ENCODE assay signal across 1 cellular context in the genomic region with DNA sequence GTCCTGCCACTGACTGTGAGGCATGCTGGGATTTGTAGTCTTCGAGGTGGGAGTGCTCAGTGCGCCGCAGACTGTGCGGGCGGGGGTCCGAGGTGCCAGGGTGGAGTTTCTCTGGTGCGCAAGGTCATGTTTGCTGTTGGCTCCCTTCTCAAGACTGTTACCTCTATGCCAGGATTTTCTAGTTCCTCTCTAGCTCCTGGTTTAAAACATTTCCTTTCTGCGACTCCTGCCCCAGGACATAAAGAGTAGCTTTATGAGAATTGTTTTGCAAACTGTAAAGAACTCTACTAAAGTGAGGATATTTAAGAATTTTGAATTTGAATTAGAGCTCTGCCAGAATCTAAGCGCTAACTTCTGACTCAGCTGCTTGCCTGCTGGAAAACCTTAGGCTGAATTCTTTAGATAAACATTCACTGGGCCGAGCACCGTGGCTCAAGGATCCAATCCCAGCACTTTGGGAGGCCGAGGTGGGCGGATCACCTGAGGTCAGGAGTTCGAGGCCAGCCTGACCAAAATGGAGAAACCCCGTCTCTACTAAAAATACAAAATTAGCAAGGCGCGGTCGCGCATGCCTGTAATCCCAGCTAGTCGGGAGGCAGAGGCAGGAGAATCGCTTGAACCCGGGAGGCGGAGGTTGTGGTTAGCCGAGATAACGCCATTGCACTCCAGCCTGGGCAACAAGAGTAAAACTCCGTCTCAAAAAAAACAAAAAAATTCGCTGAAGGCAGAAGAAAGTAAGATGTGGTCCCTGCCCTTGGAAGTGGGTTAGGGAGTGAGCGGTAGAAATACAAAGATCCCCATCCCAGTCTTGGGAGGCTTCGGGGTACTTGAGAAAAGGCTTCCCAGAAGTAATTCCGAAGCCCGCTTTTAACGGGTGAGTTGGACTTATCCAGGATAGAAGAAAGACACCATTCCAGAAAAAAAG.
TF ChIP-seq lines count a peak whose summit lies in the region.

No MANE protein-coding gene starts in this region.

TF ChIP-seq in K562, 482 proteins besides CTCF, POLR2A, EP300 and RAD21 (continued from another document and continues in another):
- TF ChIP-seq, protein P1, sequence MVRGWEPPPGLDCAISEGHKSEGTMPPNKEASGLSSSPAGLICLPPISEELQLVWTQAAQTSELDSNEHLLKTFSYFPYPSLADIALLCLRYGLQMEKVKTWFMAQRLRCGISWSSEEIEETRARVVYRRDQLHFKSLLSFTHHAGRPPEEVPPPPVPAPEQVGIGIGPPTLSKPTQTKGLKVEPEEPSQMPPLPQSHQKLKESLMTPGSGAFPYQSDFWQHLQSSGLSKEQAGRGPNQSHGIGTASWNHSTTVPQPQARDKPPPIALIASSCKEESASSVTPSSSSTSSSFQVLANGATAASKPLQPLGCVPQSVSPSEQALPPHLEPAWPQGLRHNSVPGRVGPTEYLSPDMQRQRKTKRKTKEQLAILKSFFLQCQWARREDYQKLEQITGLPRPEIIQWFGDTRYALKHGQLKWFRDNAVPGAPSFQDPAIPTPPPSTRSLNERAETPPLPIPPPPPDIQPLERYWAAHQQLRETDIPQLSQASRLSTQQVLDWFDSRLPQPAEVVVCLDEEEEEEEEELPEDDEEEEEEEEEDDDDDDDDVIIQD (CRISPR knock-in tag; IDR thresholded peaks at IDR 0.05): no peak
- no peak for TF ChIP-seq ZNF133 (CRISPR knock-in tag; IDR thresholded peaks at IDR 0.05)
- no peak; the same call in 1 of the 2 replicates for TF ChIP-seq KLF13 (tag; IDR thresholded peaks at IDR 0.05; ENCODE audit: borderline replicate concordance, low read depth)
- TF ChIP-seq, protein P2, sequence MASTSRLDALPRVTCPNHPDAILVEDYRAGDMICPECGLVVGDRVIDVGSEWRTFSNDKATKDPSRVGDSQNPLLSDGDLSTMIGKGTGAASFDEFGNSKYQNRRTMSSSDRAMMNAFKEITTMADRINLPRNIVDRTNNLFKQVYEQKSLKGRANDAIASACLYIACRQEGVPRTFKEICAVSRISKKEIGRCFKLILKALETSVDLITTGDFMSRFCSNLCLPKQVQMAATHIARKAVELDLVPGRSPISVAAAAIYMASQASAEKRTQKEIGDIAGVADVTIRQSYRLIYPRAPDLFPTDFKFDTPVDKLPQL (IDR thresholded peaks at IDR 0.05; ENCODE audit: extremely low read depth, insufficient read length): peak; percentile 13
- TF ChIP-seq KDM1A (IDR thresholded peaks at IDR 0.05): peak; percentile 73 to 77
- TF ChIP-seq NR2F6 (CRISPR knock-in tag; IDR thresholded peaks at IDR 0.05): no peak
- peak; percentile 34; the same call in 1 of the 2 replicates for TF ChIP-seq NBN (IDR thresholded peaks at IDR 0.05; ENCODE audit: low read depth)
- TF ChIP-seq TAF15 (IDR thresholded peaks at IDR 0.05; ENCODE audit: low read depth, low read length): no peak
- no peak for TF ChIP-seq E2F3 (CRISPR knock-in tag; IDR thresholded peaks at IDR 0.05)
- TF ChIP-seq RBM25 (IDR thresholded peaks at IDR 0.05; ENCODE audit: low read depth, low read length, severe bottlenecking): no peak
- TF ChIP-seq SMAD3 (CRISPR knock-in tag; conservative IDR thresholded peaks at IDR 0.05): 0 out of 2 replicates have a peak, but pooled peaks have one; percentile 65
- TF ChIP-seq, protein P3, sequence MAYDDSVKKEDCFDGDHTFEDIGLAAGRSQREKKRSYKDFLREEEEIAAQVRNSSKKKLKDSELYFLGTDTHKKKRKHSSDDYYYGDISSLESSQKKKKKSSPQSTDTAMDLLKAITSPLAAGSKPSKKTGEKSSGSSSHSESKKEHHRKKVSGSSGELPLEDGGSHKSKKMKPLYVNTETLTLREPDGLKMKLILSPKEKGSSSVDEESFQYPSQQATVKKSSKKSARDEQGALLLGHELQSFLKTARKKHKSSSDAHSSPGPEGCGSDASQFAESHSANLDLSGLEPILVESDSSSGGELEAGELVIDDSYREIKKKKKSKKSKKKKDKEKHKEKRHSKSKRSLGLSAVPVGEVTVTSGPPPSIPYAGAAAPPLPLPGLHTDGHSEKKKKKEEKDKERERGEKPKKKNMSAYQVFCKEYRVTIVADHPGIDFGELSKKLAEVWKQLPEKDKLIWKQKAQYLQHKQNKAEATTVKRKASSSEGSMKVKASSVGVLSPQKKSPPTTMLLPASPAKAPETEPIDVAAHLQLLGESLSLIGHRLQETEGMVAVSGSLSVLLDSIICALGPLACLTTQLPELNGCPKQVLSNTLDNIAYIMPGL (CRISPR knock-in tag; IDR thresholded peaks at IDR 0.05): 0 out of 2 replicates have a peak, but pooled peaks have one; percentile 4
- TF ChIP-seq KLF6 (CRISPR knock-in tag; IDR thresholded peaks at IDR 0.05; ENCODE audit: borderline replicate concordance): no peak
- TF ChIP-seq NR2C2 (CRISPR knock-in tag; IDR thresholded peaks at IDR 0.05): no peak; the same call in 1 of the 2 replicates
- TF ChIP-seq NR2C2 (tag; IDR thresholded peaks at IDR 0.05): peak; percentile 97
- 0 out of 2 replicates have a peak, but pooled peaks have one; percentile 9 for TF ChIP-seq STAT5A (IDR thresholded peaks at IDR 0.05; ENCODE audit: borderline replicate concordance, low read length)
- TF ChIP-seq, protein P4, sequence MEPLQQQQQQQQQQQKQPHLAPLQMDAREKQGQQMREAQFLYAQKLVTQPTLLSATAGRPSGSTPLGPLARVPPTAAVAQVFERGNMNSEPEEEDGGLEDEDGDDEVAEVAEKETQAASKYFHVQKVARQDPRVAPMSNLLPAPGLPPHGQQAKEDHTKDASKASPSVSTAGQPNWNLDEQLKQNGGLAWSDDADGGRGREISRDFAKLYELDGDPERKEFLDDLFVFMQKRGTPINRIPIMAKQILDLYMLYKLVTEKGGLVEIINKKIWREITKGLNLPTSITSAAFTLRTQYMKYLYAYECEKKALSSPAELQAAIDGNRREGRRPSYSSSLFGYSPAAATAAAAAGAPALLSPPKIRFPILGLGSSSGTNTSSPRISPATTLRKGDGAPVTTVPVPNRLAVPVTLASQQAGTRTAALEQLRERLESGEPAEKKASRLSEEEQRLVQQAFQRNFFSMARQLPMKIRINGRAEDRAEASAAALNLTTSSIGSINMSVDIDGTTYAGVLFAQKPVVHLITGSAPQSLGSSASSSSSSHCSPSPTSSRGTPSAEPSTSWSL (CRISPR knock-in tag; IDR thresholded peaks at IDR 0.05; ENCODE audit: borderline replicate concordance): 0 out of 2 replicates have a peak, but pooled peaks have one; percentile 3
- TF ChIP-seq FOXJ2 (tag; IDR thresholded peaks at IDR 0.05): peak; percentile 92; the same call in 1 of the 2 replicates
- TF ChIP-seq STAG1 (CRISPR knock-in tag; IDR thresholded peaks at IDR 0.05; ENCODE audit: borderline replicate concordance): no peak
- TF ChIP-seq FOXK2 (conservative IDR thresholded peaks at IDR 0.05 in 1 of 2, IDR thresholded peaks at IDR 0.05 in 1 of 2; ENCODE audit: low read depth in 2 of 2): peak in 1 of 2 experiments; percentile 7; a peak in 1 of 4 replicates
- TF ChIP-seq, protein P5, sequence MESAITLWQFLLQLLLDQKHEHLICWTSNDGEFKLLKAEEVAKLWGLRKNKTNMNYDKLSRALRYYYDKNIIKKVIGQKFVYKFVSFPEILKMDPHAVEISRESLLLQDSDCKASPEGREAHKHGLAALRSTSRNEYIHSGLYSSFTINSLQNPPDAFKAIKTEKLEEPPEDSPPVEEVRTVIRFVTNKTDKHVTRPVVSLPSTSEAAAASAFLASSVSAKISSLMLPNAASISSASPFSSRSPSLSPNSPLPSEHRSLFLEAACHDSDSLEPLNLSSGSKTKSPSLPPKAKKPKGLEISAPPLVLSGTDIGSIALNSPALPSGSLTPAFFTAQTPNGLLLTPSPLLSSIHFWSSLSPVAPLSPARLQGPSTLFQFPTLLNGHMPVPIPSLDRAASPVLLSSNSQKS (CRISPR knock-in tag; IDR thresholded peaks at IDR 0.05): 0 out of 2 replicates have a peak, but pooled peaks have one; percentile 37
- TF ChIP-seq TCF7 (IDR thresholded peaks at IDR 0.05; ENCODE audit: borderline replicate concordance): no peak
- peak in 1 of 2 experiments; percentile 84; a peak in 1 of 4 replicates for TF ChIP-seq KDM4B (IDR thresholded peaks at IDR 0.05; ENCODE audit: borderline replicate concordance in 2 of 2, low read depth in 1 of 2)
- TF ChIP-seq ZNF316 (IDR thresholded peaks at IDR 0.05): peak; percentile 61
- TF ChIP-seq, protein P6, sequence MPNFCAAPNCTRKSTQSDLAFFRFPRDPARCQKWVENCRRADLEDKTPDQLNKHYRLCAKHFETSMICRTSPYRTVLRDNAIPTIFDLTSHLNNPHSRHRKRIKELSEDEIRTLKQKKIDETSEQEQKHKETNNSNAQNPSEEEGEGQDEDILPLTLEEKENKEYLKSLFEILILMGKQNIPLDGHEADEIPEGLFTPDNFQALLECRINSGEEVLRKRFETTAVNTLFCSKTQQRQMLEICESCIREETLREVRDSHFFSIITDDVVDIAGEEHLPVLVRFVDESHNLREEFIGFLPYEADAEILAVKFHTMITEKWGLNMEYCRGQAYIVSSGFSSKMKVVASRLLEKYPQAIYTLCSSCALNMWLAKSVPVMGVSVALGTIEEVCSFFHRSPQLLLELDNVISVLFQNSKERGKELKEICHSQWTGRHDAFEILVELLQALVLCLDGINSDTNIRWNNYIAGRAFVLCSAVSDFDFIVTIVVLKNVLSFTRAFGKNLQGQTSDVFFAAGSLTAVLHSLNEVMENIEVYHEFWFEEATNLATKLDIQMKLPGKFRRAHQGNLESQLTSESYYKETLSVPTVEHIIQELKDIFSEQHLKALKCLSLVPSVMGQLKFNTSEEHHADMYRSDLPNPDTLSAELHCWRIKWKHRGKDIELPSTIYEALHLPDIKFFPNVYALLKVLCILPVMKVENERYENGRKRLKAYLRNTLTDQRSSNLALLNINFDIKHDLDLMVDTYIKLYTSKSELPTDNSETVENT (CRISPR knock-in tag; IDR thresholded peaks at IDR 0.05): no peak
- TF ChIP-seq ZBTB8A (IDR thresholded peaks at IDR 0.05; ENCODE audit: partially characterized antibody): no peak
- TF ChIP-seq, protein P7, sequence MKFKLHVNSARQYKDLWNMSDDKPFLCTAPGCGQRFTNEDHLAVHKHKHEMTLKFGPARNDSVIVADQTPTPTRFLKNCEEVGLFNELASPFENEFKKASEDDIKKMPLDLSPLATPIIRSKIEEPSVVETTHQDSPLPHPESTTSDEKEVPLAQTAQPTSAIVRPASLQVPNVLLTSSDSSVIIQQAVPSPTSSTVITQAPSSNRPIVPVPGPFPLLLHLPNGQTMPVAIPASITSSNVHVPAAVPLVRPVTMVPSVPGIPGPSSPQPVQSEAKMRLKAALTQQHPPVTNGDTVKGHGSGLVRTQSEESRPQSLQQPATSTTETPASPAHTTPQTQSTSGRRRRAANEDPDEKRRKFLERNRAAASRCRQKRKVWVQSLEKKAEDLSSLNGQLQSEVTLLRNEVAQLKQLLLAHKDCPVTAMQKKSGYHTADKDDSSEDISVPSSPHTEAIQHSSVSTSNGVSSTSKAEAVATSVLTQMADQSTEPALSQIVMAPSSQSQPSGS (CRISPR knock-in tag; IDR thresholded peaks at IDR 0.05): no peak
- 0 out of 2 replicates have a peak, but pooled peaks have one; percentile 2 for TF ChIP-seq ZNF75A (CRISPR knock-in tag; IDR thresholded peaks at IDR 0.05)
- TF ChIP-seq TBP (optimal IDR thresholded peaks at IDR 0.05; ENCODE audit: low read depth, low read length): no peak
- TF ChIP-seq GATAD2B (IDR thresholded peaks at IDR 0.05; ENCODE audit: borderline replicate concordance): 0 out of 2 replicates have a peak, but pooled peaks have one; percentile 9
- peak; percentile 75 for TF ChIP-seq BRD9 (IDR thresholded peaks at IDR 0.05; ENCODE audit: low read depth, partially characterized antibody)
- TF ChIP-seq ESRRB (CRISPR knock-in tag; IDR thresholded peaks at IDR 0.05; ENCODE audit: borderline replicate concordance): no peak
- TF ChIP-seq, protein P8, sequence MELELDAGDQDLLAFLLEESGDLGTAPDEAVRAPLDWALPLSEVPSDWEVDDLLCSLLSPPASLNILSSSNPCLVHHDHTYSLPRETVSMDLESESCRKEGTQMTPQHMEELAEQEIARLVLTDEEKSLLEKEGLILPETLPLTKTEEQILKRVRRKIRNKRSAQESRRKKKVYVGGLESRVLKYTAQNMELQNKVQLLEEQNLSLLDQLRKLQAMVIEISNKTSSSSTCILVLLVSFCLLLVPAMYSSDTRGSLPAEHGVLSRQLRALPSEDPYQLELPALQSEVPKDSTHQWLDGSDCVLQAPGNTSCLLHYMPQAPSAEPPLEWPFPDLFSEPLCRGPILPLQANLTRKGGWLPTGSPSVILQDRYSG (tag; conservative IDR thresholded peaks at IDR 0.05; ENCODE audit: low read depth): 0 out of 2 replicates have a peak, but pooled peaks have one; percentile 46
- TF ChIP-seq KAT8 (IDR thresholded peaks at IDR 0.05; ENCODE audit: low read depth): no peak
- no peak for TF ChIP-seq PURB (CRISPR knock-in tag; IDR thresholded peaks at IDR 0.05; ENCODE audit: low read depth)
- no peak for TF ChIP-seq PCBP2 (IDR thresholded peaks at IDR 0.05; ENCODE audit: low read depth, low read length, poor library complexity, severe bottlenecking)
- TF ChIP-seq POLR2B (IDR thresholded peaks at IDR 0.05; ENCODE audit: low read depth, partially characterized antibody): no peak
- TF ChIP-seq ZSCAN32 (CRISPR knock-in tag; IDR thresholded peaks at IDR 0.05): no peak
- TF ChIP-seq ZNF586 (CRISPR knock-in tag; conservative IDR thresholded peaks at IDR 0.05): no peak
- TF ChIP-seq TEAD2 (tag; IDR thresholded peaks at IDR 0.05): no peak
- TF ChIP-seq SRF (CRISPR knock-in tag; IDR thresholded peaks at IDR 0.05): peak in 1 of 2 experiments; percentile 44; a peak in 1 of 4 replicates
- TF ChIP-seq ZC3H8 (IDR thresholded peaks at IDR 0.05): no peak
- TF ChIP-seq ZNF121 (CRISPR knock-in tag; conservative IDR thresholded peaks at IDR 0.05): no peak
- TF ChIP-seq, protein P9, sequence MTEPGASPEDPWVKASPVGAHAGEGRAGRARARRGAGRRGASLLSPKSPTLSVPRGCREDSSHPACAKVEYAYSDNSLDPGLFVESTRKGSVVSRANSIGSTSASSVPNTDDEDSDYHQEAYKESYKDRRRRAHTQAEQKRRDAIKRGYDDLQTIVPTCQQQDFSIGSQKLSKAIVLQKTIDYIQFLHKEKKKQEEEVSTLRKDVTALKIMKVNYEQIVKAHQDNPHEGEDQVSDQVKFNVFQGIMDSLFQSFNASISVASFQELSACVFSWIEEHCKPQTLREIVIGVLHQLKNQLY (CRISPR knock-in tag; conservative IDR thresholded peaks at IDR 0.05): no peak
- TF ChIP-seq SPI1 (IDR thresholded peaks at IDR 0.05; ENCODE audit: borderline replicate concordance, low read depth, low read length): peak; percentile 40; the same call in 1 of the 2 replicates
- TF ChIP-seq, protein P10, sequence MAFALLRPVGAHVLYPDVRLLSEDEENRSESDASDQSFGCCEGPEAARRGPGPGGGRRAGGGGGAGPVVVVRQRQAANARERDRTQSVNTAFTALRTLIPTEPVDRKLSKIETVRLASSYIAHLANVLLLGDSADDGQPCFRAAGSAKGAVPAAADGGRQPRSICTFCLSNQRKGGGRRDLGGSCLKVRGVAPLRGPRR (CRISPR knock-in tag; IDR thresholded peaks at IDR 0.05): no peak
- TF ChIP-seq, protein P11, sequence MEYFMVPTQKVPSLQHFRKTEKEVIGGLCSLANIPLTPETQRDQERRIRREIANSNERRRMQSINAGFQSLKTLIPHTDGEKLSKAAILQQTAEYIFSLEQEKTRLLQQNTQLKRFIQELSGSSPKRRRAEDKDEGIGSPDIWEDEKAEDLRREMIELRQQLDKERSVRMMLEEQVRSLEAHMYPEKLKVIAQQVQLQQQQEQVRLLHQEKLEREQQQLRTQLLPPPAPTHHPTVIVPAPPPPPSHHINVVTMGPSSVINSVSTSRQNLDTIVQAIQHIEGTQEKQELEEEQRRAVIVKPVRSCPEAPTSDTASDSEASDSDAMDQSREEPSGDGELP (CRISPR knock-in tag; IDR thresholded peaks at IDR 0.05; ENCODE audit: borderline replicate concordance): peak; percentile 69; the same call in 1 of the 2 replicates
- peak; percentile 25 for TF ChIP-seq FOXM1 (IDR thresholded peaks at IDR 0.05; ENCODE audit: low read depth)
- no peak for TF ChIP-seq FOXM1 (CRISPR knock-in tag; IDR thresholded peaks at IDR 0.05; ENCODE audit: low read depth)
- peak; percentile 10; the same call in 1 of the 2 replicates for TF ChIP-seq POLR2AphosphoS5 (IDR thresholded peaks at IDR 0.05; ENCODE audit: control insufficient read depth, insufficient read depth, low read depth, low read length)
